Comparison of ENCODE assay signal across 12 cellular contexts in genomic region chr11:14455648-14456430, GRCh38. TPM values are rescaled to one million over a fixed set of nuclear protein-coding genes. Genes with fewer than 3 reads are reported as not detected.
A peak's percentile ranks its signal among the peaks of the same experiment; 100 is the strongest.
DNase-seq lines count a peak whose midpoint lies in the region; ATAC-seq, FAIRE-seq and TF ChIP-seq lines count a peak whose summit lies in the region.
"Had no signal": no experiment of that assay in that cellular context is flagged by ENCODE, and none has a peak within 500 bp of the region (broad histone marks: within the 10 kb centered on the region; RNA-seq: fewer than 3 reads in every experiment).

No MANE protein-coding gene starts in this region.

- RAD21 ChIA-PET in GM12878 (lab: Charles Lee; ENCODE audit: unreplicated experiment) = interaction anchor here (0.6 to 7.0 kb wide), 24 partner anchors 9 to 531 kb away, joined by 3 to 117 read pairs (median 4); partner anchors contain the start of gene COPB1

- H3K9me3 ChIP-seq in heart left ventricle (no peaks in the 10 kb centered on the region), GM12878 (replicated peaks; ENCODE audit: control insufficient read depth, insufficient read depth, low read length) (no peaks in the 10 kb centered on the region), left lung (no peaks in the 10 kb centered on the region)

- H3K27me3 ChIP-seq in heart left ventricle (no peaks in the 10 kb centered on the region), GM12878 (replicated peaks in 1 of 2; ENCODE audit: control insufficient read depth in 2 of 2, insufficient read depth in 2 of 2, low read length in 1 of 2) (no peaks in the 10 kb centered on the region), left lung (no peaks in the 10 kb centered on the region)

- H3K4me3 ChIP-seq in heart left ventricle (no peak overlapping the region), GM12878 (no peak overlapping the region), left lung (no peak overlapping the region)
- H3K4me3 ChIP-seq: SK-N-MC had no signal

- H3K79me2 ChIP-seq in GM12878 (ENCODE audit: control insufficient read depth, insufficient read depth, low read length) = no peaks in the 10 kb centered on the region

- H3K27ac ChIP-seq in heart left ventricle = no peak overlapping the region
- no peak overlapping the region for H3K27ac ChIP-seq in GM12878 (ENCODE audit: control insufficient read depth, insufficient read depth)
- H3K27ac ChIP-seq in left lung = no peak overlapping the region
- H3K27ac ChIP-seq: SK-N-MC, WERI-Rb-1 had no signal

- H2AFZ ChIP-seq in GM12878 (ENCODE audit: control insufficient read depth, low read depth, low read length) = no peak overlapping the region

- CTCF ChIA-PET in GM12878 (lab: Yijun Ruan, JAX) = interaction anchor here (0.6 to 10.0 kb wide), 52 partner anchors 6 to 1386 kb away, joined by 3 to 238 read pairs (median 5); no protein-coding TSS in a partner anchor

- ATAC-seq in heart left ventricle = peak in 3 of 4 donors; percentile 27 to 34 (median 29)
- no peak for ATAC-seq in GM12878
- peak; percentile 15 for ATAC-seq in left lung
- ATAC-seq in HG03039 (IDR thresholded peaks at IDR 0.05; ENCODE audit: unreplicated experiment) = no peak

- H3K36me3 ChIP-seq in heart left ventricle (peaks cover 2 to 72% (median 59%) of the 10 kb centered on the region in 9 donors), GM12878 (ENCODE audit: control insufficient read depth in 2 of 2, insufficient read depth in 2 of 2, low read length in 1 of 2) (peaks cover 3 to 18% of the 10 kb centered on the region in 2 experiments; a peak in 2 of 4 replicates), left lung (peaks cover 0 to 71% of the 10 kb centered on the region in 2 donors)

- SMC1A ChIA-PET in GM12878 (lab: Charles Lee; ENCODE audit: uncharacterized antibody, unreplicated experiment) = interaction anchor here (0.6 to 8.1 kb wide), 36 partner anchors 9 to 609 kb away, joined by 3 to 138 read pairs (median 4); no protein-coding TSS in a partner anchor

- WGBS in heart left ventricle, 4 donors = 48 to 62% (median 57%) methylated on average over 3 of the region's 3 CpGs
- 100% methylated on average over 3 of the region's 3 CpGs for WGBS in GM12878 (ENCODE audit: insufficient coverage, insufficient replicate concordance, low lambda C conversion rate, missing lambda C conversion rate)

- TF ChIP-seq POLR2A in heart left ventricle (IDR thresholded peaks at IDR 0.05) (no peak), GM12878 (IDR thresholded peaks at IDR 0.05; ENCODE audit: low read depth, low read length) (no peak)

- DNase-seq in heart left ventricle (no peak), cardiac septum (ENCODE audit: low spot score) (no peak), GM12878 (ENCODE audit: low read depth, low spot score) (no peak), left lung (no peak), DMS53 (lab: John Stamatoyannopoulos, UW) (no peak), mesenteric fat pad (ENCODE audit: low spot score) (no peak), CD1c-positive myeloid dendritic cell (ENCODE audit: extremely low spot score) (no peak)
- DNase-seq: activated naive CD4-positive, alpha-beta T cell treated with anti-CD3 and anti-CD28 coated beads, Interleukin-2, amount 10 ng/mL, durations not matched to agents 7 days and 5 days; NCI-H1436 treated with DMSO at 0.1 percent for 48 hours; WERI-Rb-1 had no signal

- FAIRE-seq in GM12878 (lab: Jason Lieb, UNC) = no peak

- TF ChIP-seq CTCF in heart left ventricle (IDR thresholded peaks at IDR 0.05) (no peak), GM12878 (IDR thresholded peaks at IDR 0.05 in 2 of 3, conservative IDR thresholded peaks at IDR 0.05 in 1 of 3; ENCODE audit: control insufficient read depth in 2 of 3, extremely low read depth in 1 of 3, insufficient read depth in 1 of 3, low read depth in 3 of 3, low read length in 3 of 3) (no peak), left lung (IDR thresholded peaks at IDR 0.05) (no peak)

- intact Hi-C loops in heart left ventricle (cut with DNase I) = loop anchor here (1.0 to 10.0 kb wide), 4 partner anchors 154 to 681 kb away; no protein-coding TSS in a partner anchor
- intact Hi-C loops in cardiac septum (cut with DNase I) = loop anchor here (1.0 kb wide), 1 partner anchor 156 kb away; no protein-coding TSS in a partner anchor
- intact Hi-C loops in GM12878 (cut with micrococcal nuclease; ENCODE audit: unreplicated experiment) = loop anchor here (1.0 to 5.0 kb wide), 2 partner anchors 156 to 499 kb away; no protein-coding TSS in a partner anchor
- intact Hi-C loops in left lung (cut with DNase I) = loop anchor here in 1 of 2 donors (5.0 kb wide), 1 partner anchor 154 kb away; no protein-coding TSS in a partner anchor

- no peaks in the 10 kb centered on the region for H4K20me1 ChIP-seq in GM12878 (ENCODE audit: control insufficient read depth, insufficient read depth)

- H3K4me1 ChIP-seq in heart left ventricle = peaks cover 0 to 8% (median 0%) of the 10 kb centered on the region in 12 donors
- no peaks in the 10 kb centered on the region for H3K4me1 ChIP-seq in GM12878 (ENCODE audit: control insufficient read depth, insufficient read depth, low read length)
- H3K4me1 ChIP-seq in left lung = no peaks in the 10 kb centered on the region

- POLR2A ChIA-PET in GM12878 (lab: Charles Lee) = interaction anchor here (0.6 to 2.1 kb wide), 11 partner anchors 7 to 1592 kb away, joined by 3 to 8 read pairs (median 3); no protein-coding TSS in a partner anchor

- no peak for TF ChIP-seq EP300 in GM12878 (IDR thresholded peaks at IDR 0.05; ENCODE audit: borderline replicate concordance in 1 of 2, control insufficient read depth in 1 of 2, low read depth in 2 of 2, low read length in 2 of 2)

- no peak overlapping the region for H3K9ac ChIP-seq in GM12878 (ENCODE audit: control insufficient read depth, insufficient read depth, low read length)

- in situ Hi-C loops in GM12878 (cut with MboI) = no loop called here

- no peak for TF ChIP-seq RAD21 in GM12878 (IDR thresholded peaks at IDR 0.05; ENCODE audit: insufficient read depth, low read depth, low read length)

- no TSS peak for BruUV-seq in GM12878 (replicated peaks; lab: Mats Ljungman, UMichigan)

- no peak overlapping the region for H3K4me2 ChIP-seq in GM12878 (ENCODE audit: control insufficient read depth, insufficient read depth)

TF ChIP-seq in GM12878, 131 proteins besides CTCF, POLR2A, EP300 and RAD21:
- TF ChIP-seq POLR2AphosphoS5 (IDR thresholded peaks at IDR 0.05; ENCODE audit: low read length) (peak; percentile 36; the same call in 1 of the 2 replicates), SIX5 (IDR thresholded peaks at IDR 0.05; ENCODE audit: low read depth, low read length, severe bottlenecking) (no peak)

RNA-seq across cellular contexts. Expression of gene COPB1, which starts 43.8 kb away (rescaled TPM):
- total RNA-seq in heart left ventricle (10 to 100 TPM; 41.7 to 69.7 (median 51.3) TPM), cardiac septum (61.4 TPM), GM12878 (2014; rRNA removed) (117 and 126 TPM in 2 replicates), GM12878 (2014; rRNA removed; fragmentation: Illumina TruSeq; extraction: Trizol) (141 and 149 TPM in 2 replicates), GM12878 (2021) (85.3 and 88.8 TPM in 2 replicates), left lung (100 to 1,000 TPM; 105 to 113 TPM), mesenteric fat pad (104 TPM)
- polyA plus RNA-seq in heart left ventricle (10 to 100 TPM; 23.4 to 72.1 TPM), GM12878 (2011; rRNA removed) (139 and 189 TPM in 2 replicates), GM12878 (2014; fragmentation: Illumina TruSeq; extraction: Trizol) (95.5 and 107 TPM in 2 replicates), GM12878 (2014; fragmentation: Nextera tagmentation; extraction: Ambion mirVana) (100 to 1,000 TPM in 1 of 2 experiments, 10 to 100 TPM in 1; 74.4 to 101 TPM), GM12878 (2014; rRNA removed) (60.7 and 67.0 TPM in 2 replicates), GM12878 (2016; fragmentation: Nextera tagmentation; extraction: Ambion mirVana) (100 to 1,000 TPM; 142 to 146 TPM)
- total RNA-seq in GM12878 (2013; cell fraction: nucleolus; rRNA removed) = 139 and 157 TPM in 2 replicates
- 67.7 TPM for polyA plus RNA-seq in GM12878 (2011; ENCODE audit: low read depth)
- polyA plus RNA-seq in GM12878 (2011; cell fraction: cytosol; rRNA removed) = 60.4 and 61.6 TPM in 2 replicates
- 55.6 and 55.9 TPM in 2 replicates for polyA plus RNA-seq in GM12878 (2011; cell fraction: nucleus; rRNA removed)
- 82.7 and 89.9 TPM in 2 replicates for polyA plus RNA-seq in GM12878 (2012)
- 87.9 and 117 TPM in 2 replicates for polyA minus RNA-seq in GM12878 (2011; rRNA and poly(A)+ RNA removed)
- 54.7 and 62.0 TPM in 2 replicates for polyA minus RNA-seq in GM12878 (2011; cell fraction: cytosol; rRNA and poly(A)+ RNA removed)
- polyA minus RNA-seq in GM12878 (2011; cell fraction: nucleus; rRNA and poly(A)+ RNA removed) = 39.3 and 59.2 TPM in 2 replicates

Comparison
In these comparisons a context has a peak if more than half of its experiments do, and no peak if none do; other contexts are left out.
1. ATAC-seq: peak in heart left ventricle (3 of 4) and left lung (single experiment); none in GM12878 (single experiment) and HG03039 (single experiment).